1 cellular context compared by ENCODE assay signal in the genomic region with DNA sequence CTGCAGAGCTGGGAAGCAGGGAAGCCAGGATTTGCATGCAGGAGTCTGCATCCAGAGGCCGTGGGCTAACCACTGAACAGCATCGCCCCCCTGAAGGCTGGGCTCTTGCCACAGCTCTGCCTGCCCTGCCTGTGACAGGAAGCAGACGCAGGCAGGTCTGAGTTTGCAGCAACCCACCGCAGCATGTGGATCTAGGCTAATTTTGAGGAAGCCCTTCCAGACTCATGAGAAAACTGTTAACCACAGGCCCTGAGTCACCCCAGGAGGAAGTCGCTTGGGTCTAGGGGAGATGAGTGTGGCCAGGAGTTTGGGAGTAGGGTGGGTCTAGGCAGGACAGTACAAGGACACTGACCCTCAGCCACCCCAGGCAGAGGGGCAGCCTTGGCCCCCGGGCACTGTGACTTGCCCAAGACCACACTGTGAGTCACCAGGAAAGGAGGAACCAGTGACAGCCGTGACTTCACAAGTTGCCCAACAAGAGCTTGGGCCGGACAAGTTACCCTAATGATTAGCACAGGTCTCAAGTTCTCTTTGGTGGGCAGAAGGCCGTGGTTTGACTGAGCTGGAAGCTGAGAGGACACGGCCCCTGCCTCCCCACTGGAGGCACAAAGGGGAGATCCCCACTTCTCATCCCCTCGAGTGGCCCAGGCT.
TF ChIP-seq lines count a peak whose summit lies in the region.

No MANE protein-coding gene starts in this region.

TF ChIP-seq in GM12878, 131 proteins besides CTCF, POLR2A, EP300 and RAD21 (continued from another document):
- TF ChIP-seq IRF4 (IDR thresholded peaks at IDR 0.05; ENCODE audit: low read depth, low read length), result no peak
- TF ChIP-seq, protein P1, sequence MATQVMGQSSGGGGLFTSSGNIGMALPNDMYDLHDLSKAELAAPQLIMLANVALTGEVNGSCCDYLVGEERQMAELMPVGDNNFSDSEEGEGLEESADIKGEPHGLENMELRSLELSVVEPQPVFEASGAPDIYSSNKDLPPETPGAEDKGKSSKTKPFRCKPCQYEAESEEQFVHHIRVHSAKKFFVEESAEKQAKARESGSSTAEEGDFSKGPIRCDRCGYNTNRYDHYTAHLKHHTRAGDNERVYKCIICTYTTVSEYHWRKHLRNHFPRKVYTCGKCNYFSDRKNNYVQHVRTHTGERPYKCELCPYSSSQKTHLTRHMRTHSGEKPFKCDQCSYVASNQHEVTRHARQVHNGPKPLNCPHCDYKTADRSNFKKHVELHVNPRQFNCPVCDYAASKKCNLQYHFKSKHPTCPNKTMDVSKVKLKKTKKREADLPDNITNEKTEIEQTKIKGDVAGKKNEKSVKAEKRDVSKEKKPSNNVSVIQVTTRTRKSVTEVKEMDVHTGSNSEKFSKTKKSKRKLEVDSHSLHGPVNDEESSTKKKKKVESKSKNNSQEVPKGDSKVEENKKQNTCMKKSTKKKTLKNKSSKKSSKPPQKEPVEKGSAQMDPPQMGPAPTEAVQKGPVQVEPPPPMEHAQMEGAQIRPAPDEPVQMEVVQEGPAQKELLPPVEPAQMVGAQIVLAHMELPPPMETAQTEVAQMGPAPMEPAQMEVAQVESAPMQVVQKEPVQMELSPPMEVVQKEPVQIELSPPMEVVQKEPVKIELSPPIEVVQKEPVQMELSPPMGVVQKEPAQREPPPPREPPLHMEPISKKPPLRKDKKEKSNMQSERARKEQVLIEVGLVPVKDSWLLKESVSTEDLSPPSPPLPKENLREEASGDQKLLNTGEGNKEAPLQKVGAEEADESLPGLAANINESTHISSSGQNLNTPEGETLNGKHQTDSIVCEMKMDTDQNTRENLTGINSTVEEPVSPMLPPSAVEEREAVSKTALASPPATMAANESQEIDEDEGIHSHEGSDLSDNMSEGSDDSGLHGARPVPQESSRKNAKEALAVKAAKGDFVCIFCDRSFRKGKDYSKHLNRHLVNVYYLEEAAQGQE (IDR thresholded peaks at IDR 0.05; ENCODE audit: low read depth, low read length), result no peak
- TF ChIP-seq FOXM1 (IDR thresholded peaks at IDR 0.05; ENCODE audit: low read depth, low read length), result no peak
- no peak for TF ChIP-seq MTA3 (IDR thresholded peaks at IDR 0.05; ENCODE audit: borderline replicate concordance, low read length)
- TF ChIP-seq FOXK2 (IDR thresholded peaks at IDR 0.05), result no peak
- peak in 1 of 2 experiments; percentile 64; a peak in 2 of 4 replicates for TF ChIP-seq BHLHE40 (IDR thresholded peaks at IDR 0.05; ENCODE audit: borderline replicate concordance in 1 of 2, low read depth in 2 of 2, low read length in 1 of 2)
- no peak for TF ChIP-seq NRF1 (conservative IDR thresholded peaks at IDR 0.05; ENCODE audit: low read depth, low read length)
- TF ChIP-seq CBFB (IDR thresholded peaks at IDR 0.05; ENCODE audit: low read depth), result peak; percentile 80; the same call in 1 of the 2 replicates
- no peak for TF ChIP-seq YY1 (IDR thresholded peaks at IDR 0.05; ENCODE audit: low read depth, low read length)
TF ChIP-seq in GM12878: peak in this region for 37.
